In genomic region chr5:61881821-61882220, GRCh38 we compare ENCODE assay signal across 13 cellular contexts.
DNase-seq lines count a peak whose midpoint lies in the region; ATAC-seq lines count a peak whose summit lies in the region.
"Had no signal": no experiment of that assay in that cellular context is flagged by ENCODE, and none has a peak within 500 bp of the region (broad histone marks: within the 10 kb centered on the region; RNA-seq: fewer than 3 reads in every experiment).

No MANE protein-coding gene starts in this region.

- H3K4me1 ChIP-seq in naive thymus-derived CD4-positive, alpha-beta T cell (ENCODE audit: control insufficient read depth in 2 of 2, insufficient read depth in 2 of 2, low read length in 2 of 2), result no peaks in the 10 kb centered on the region
- H3K4me1 ChIP-seq in HAP-1, result no peaks in the 10 kb centered on the region
- H3K4me1 ChIP-seq: spleen had no signal

- H3K9me3 ChIP-seq in naive thymus-derived CD4-positive, alpha-beta T cell (ENCODE audit: control insufficient read depth in 2 of 3, low read length in 3 of 3), result no peaks in the 10 kb centered on the region
- H3K9me3 ChIP-seq in HAP-1, result no peaks in the 10 kb centered on the region
- H3K9me3 ChIP-seq: spleen had no signal

- ATAC-seq in stimulated activated effector memory CD8-positive, alpha-beta T cell treated with anti-CD3 and anti-CD28 coated beads, Interleukin-12 subunit alpha, Interleukin-12 subunit beta, amount 100 ng/mL, for 72 hours, result no peak
- ATAC-seq in naive thymus-derived CD4-positive, alpha-beta T cell, result no peak
- ATAC-seq in HG02852 (IDR thresholded peaks at IDR 0.05; ENCODE audit: unreplicated experiment), result no peak
- ATAC-seq: activated CD8-positive, alpha-beta T cell treated with anti-CD3 and anti-CD28 coated beads, Interleukin-2, amount 10 ng/mL, durations not matched to agents 7 days and 5 days; T-cell had no signal

- in situ Hi-C loops in HAP-1 (cut with MboI; ENCODE audit: low sequenced_read_pairs), result no loop called here

- H3K27me3 Mint-ChIP-seq in naive thymus-derived CD4-positive, alpha-beta T cell, result peaks cover 0 to 13% (median 0%) of the 10 kb centered on the region in 5 donors
- H3K27me3 Mint-ChIP-seq: activated naive CD4-positive, alpha-beta T cell treated with anti-CD3 and anti-CD28 coated beads, Interleukin-2, amount 50 U/mL, for 24 hours had no signal

- H3K27ac ChIP-seq in naive thymus-derived CD4-positive, alpha-beta T cell (ENCODE audit: low read depth, low read length), result no peak overlapping the region
- H3K27ac ChIP-seq: spleen had no signal

- CTCF ChIA-PET in naive thymus-derived CD4-positive, alpha-beta T cell (lab: Charles Lee), result no interaction called here

- intact Hi-C loops in naive thymus-derived CD4-positive, alpha-beta T cell (cut with micrococcal nuclease), result no loop called here

- H3K27ac Mint-ChIP-seq in stimulated activated effector memory CD8-positive, alpha-beta T cell treated with anti-CD3 and anti-CD28 coated beads, Interleukin-12 subunit alpha, Interleukin-12 subunit beta, amount 100 ng/mL, for 72 hours, result peak overlapping the region; percentile 21
- H3K27ac Mint-ChIP-seq in naive thymus-derived CD4-positive, alpha-beta T cell, result no peak overlapping the region
- H3K27ac Mint-ChIP-seq: activated CD8-positive, alpha-beta T cell treated with anti-CD3 and anti-CD28 coated beads, Interleukin-2, amount 10 ng/mL, durations not matched to agents 7 days and 5 days; activated naive CD4-positive, alpha-beta T cell treated with anti-CD3 and anti-CD28 coated beads, Interleukin-2, amount 50 U/mL, for 24 hours; T-cell had no signal

- H3K27me3 ChIP-seq in naive thymus-derived CD4-positive, alpha-beta T cell (ENCODE audit: control insufficient read depth in 2 of 2, insufficient read depth in 2 of 2, low read length in 2 of 2), result no peaks in the 10 kb centered on the region
- H3K27me3 ChIP-seq in HAP-1 (ENCODE audit: low read depth), result no peaks in the 10 kb centered on the region

- DNase-seq in HK-2 (ENCODE audit: unreplicated experiment) (peak; percentile 55), astrocyte of the hippocampus (ENCODE audit: low read depth, low spot score) (peak; percentile 88), iris pigment epithelial cell (ENCODE audit: low read depth) (peak; percentile 50), HAP-1 (ENCODE audit: low spot score in 2 of 2) (no peak)
- DNase-seq in stimulated activated effector memory CD8-positive, alpha-beta T cell treated with anti-CD3 and anti-CD28 coated beads, Interleukin-12 subunit alpha, Interleukin-12 subunit beta, amount 100 ng/mL, for 72 hours (ENCODE audit: low spot score in 2 of 2), result no peak
- no peak for DNase-seq in naive thymus-derived CD4-positive, alpha-beta T cell
- DNase-seq: activated CD8-positive, alpha-beta T cell treated with anti-CD3 and anti-CD28 coated beads, Interleukin-2, amount 10 ng/mL, durations not matched to agents 7 days and 5 days; Calu3; NCI-H774; spleen; T-cell had no signal

- no peaks in the 10 kb centered on the region for H3K36me3 Mint-ChIP-seq in stimulated activated effector memory CD8-positive, alpha-beta T cell treated with anti-CD3 and anti-CD28 coated beads, Interleukin-12 subunit alpha, Interleukin-12 subunit beta, amount 100 ng/mL, for 72 hours
- no peaks in the 10 kb centered on the region for H3K36me3 Mint-ChIP-seq in naive thymus-derived CD4-positive, alpha-beta T cell
- H3K36me3 Mint-ChIP-seq: activated naive CD4-positive, alpha-beta T cell treated with anti-CD3 and anti-CD28 coated beads, Interleukin-2, amount 50 U/mL, for 24 hours; T-cell had no signal

- H3K36me3 ChIP-seq in naive thymus-derived CD4-positive, alpha-beta T cell (ENCODE audit: control insufficient read depth in 2 of 3, insufficient read depth in 3 of 3, low read length in 3 of 3), result no peaks in the 10 kb centered on the region
- H3K36me3 ChIP-seq in HAP-1 (replicated peaks), result no peaks in the 10 kb centered on the region
- H3K36me3 ChIP-seq: spleen had no signal

- no peaks in the 10 kb centered on the region for H3K9me3 Mint-ChIP-seq in stimulated activated effector memory CD8-positive, alpha-beta T cell treated with anti-CD3 and anti-CD28 coated beads, Interleukin-12 subunit alpha, Interleukin-12 subunit beta, amount 100 ng/mL, for 72 hours
- H3K9me3 Mint-ChIP-seq in naive thymus-derived CD4-positive, alpha-beta T cell, result peaks cover 0 to 4% (median 0%) of the 10 kb centered on the region in 11 donors
- H3K9me3 Mint-ChIP-seq: activated naive CD4-positive, alpha-beta T cell treated with anti-CD3 and anti-CD28 coated beads, Interleukin-2, amount 50 U/mL, for 24 hours had no signal

- H3K4me3 Mint-ChIP-seq in stimulated activated effector memory CD8-positive, alpha-beta T cell treated with anti-CD3 and anti-CD28 coated beads, Interleukin-12 subunit alpha, Interleukin-12 subunit beta, amount 100 ng/mL, for 72 hours, result no peak overlapping the region
- H3K4me3 Mint-ChIP-seq in naive thymus-derived CD4-positive, alpha-beta T cell, result no peak overlapping the region
- H3K4me3 Mint-ChIP-seq: activated CD8-positive, alpha-beta T cell treated with anti-CD3 and anti-CD28 coated beads, Interleukin-2, amount 10 ng/mL, durations not matched to agents 7 days and 5 days; activated naive CD4-positive, alpha-beta T cell treated with anti-CD3 and anti-CD28 coated beads, Interleukin-2, amount 50 U/mL, for 24 hours; T-cell had no signal

- H3K4me3 ChIP-seq in naive thymus-derived CD4-positive, alpha-beta T cell (ENCODE audit: low read length), result no peak overlapping the region
- H3K4me3 ChIP-seq in HAP-1, result no peak overlapping the region
- H3K4me3 ChIP-seq: spleen had no signal

- POLR2A ChIA-PET in naive thymus-derived CD4-positive, alpha-beta T cell (lab: Charles Lee), result no interaction called here

- H3K4me1 Mint-ChIP-seq in stimulated activated effector memory CD8-positive, alpha-beta T cell treated with anti-CD3 and anti-CD28 coated beads, Interleukin-12 subunit alpha, Interleukin-12 subunit beta, amount 100 ng/mL, for 72 hours, result no peaks in the 10 kb centered on the region
- no peaks in the 10 kb centered on the region for H3K4me1 Mint-ChIP-seq in naive thymus-derived CD4-positive, alpha-beta T cell
- H3K4me1 Mint-ChIP-seq: activated naive CD4-positive, alpha-beta T cell treated with anti-CD3 and anti-CD28 coated beads, Interleukin-2, amount 50 U/mL, for 24 hours; T-cell had no signal

Comparison
In these comparisons a context has a peak if more than half of its experiments do, and no peak if none do; other contexts are left out.
1. DNase-seq: peak in HK-2 (single experiment), astrocyte of the hippocampus (single experiment) and iris pigment epithelial cell (single experiment); none in stimulated activated effector memory CD8-positive, alpha-beta T cell treated with anti-CD3 and anti-CD28 coated beads, Interleukin-12 subunit alpha, Interleukin-12 subunit beta, amount 100 ng/mL, for 72 hours (0 of 2), naive thymus-derived CD4-positive, alpha-beta T cell (0 of 9) and HAP-1 (0 of 2).